ENCODE assay signal across 14 cellular contexts in the genomic region with DNA sequence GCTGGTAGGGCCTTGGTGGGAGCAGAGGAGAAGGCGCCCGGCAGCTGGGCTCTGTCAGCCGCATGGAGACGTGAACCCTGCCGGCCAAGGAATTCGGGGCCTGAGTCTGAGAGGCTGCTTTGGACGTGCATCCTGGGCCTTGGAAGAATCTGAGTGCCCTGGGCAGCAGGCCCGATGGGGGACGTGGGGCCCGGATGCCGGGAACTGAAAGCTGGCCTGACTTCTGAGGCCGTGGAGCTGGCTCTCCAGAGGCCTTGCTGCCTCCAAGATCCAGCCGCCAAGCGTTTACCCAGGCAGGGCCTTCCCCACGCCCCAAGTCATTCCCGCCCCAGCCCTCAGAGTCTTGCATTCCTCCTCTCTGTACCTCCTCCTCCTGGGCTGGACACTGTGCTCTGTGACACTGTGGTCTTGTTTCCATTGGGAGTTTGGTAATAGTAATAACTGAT. TPM values are rescaled to one million over a fixed set of nuclear protein-coding genes. Genes with fewer than 3 reads are reported as not detected.
A peak's percentile ranks its signal among the peaks of the same experiment; 100 is the strongest.
DNase-seq lines count a peak whose midpoint lies in the region; ATAC-seq and TF ChIP-seq lines count a peak whose summit lies in the region.
"Had no signal": no experiment of that assay in that cellular context is flagged by ENCODE, and none has a peak within 500 bp of the region (broad histone marks: within the 10 kb centered on the region; RNA-seq: fewer than 3 reads in every experiment).

No MANE protein-coding gene starts in this region.

- H3K9me3 ChIP-seq in Caco-2 (no peaks in the 10 kb centered on the region), fibroblast of lung (ENCODE audit: control insufficient read depth, insufficient read depth, low read depth, low read length) (no peaks in the 10 kb centered on the region), lung (ENCODE audit: control insufficient read depth in 2 of 2, insufficient read depth in 1 of 2, low read length in 1 of 2) (no peaks in the 10 kb centered on the region), skeletal muscle tissue (ENCODE audit: control insufficient read depth in 3 of 3, low read length in 3 of 3) (no peaks in the 10 kb centered on the region)

- H3K27ac ChIP-seq in fibroblast of lung (ENCODE audit: insufficient read depth, low read length) = no peak overlapping the region
- H3K27ac ChIP-seq in lung (ENCODE audit: low read depth in 1 of 2, low read length in 1 of 2) = peak overlapping the region in 1 of 2 donors; percentile 71
- peak overlapping the region; percentile 52 for H3K27ac ChIP-seq in skeletal muscle tissue (ENCODE audit: low read depth, low read length)
- no peak overlapping the region for H3K27ac ChIP-seq in foreskin keratinocyte

- no peak overlapping the region for H3K9ac ChIP-seq in fibroblast of lung (ENCODE audit: insufficient read depth, low read length)
- peak overlapping the region in 1 of 3 donors; percentile 40 for H3K9ac ChIP-seq in skeletal muscle tissue (ENCODE audit: low read depth in 1 of 3, low read length in 3 of 3)

- no peaks in the 10 kb centered on the region for H3K4me1 Mint-ChIP-seq in Caco-2 (ENCODE audit: low read depth, unreplicated experiment)

- intact Hi-C loops in Caco-2 (cut with micrococcal nuclease; ENCODE audit: unreplicated experiment) = no loop called here

- H3K4me1 ChIP-seq in Caco-2 (peaks cover 4% of the 10 kb centered on the region; the same call in 1 of the 2 replicates), fibroblast of lung (ENCODE audit: control insufficient read depth, extremely low read depth, insufficient read depth, low read length) (no peaks in the 10 kb centered on the region), lung (ENCODE audit: control insufficient read depth in 2 of 2, insufficient read depth in 2 of 2, low read length in 2 of 2) (peaks cover 0 to 8% of the 10 kb centered on the region in 2 donors), skeletal muscle tissue (ENCODE audit: control insufficient read depth in 3 of 3, insufficient read depth in 3 of 3, low read length in 3 of 3) (peaks cover 2 to 11% (median 10%) of the 10 kb centered on the region in 3 donors), foreskin keratinocyte (no peaks in the 10 kb centered on the region)

- DNase-seq in Caco-2 (peak; percentile 29 to 51), fibroblast of lung (ENCODE audit: low read depth in 2 of 2) (peak; percentile 14 to 58), lung (ENCODE audit: low spot score) (peak; percentile 61), foreskin keratinocyte (no peak), T-helper 2 cell (no peak)
- no peak for DNase-seq in NK-92 treated with Interleukin-12 subunit alpha and Interleukin-12 subunit beta, amount 100 ng/mL, for 24 hours (lab: John Stamatoyannopoulos, UW)
- DNase-seq: activated naive CD4-positive, alpha-beta T cell treated with anti-CD3 and anti-CD28 coated beads for 36 hours; DMS53; H7; kidney glomerular epithelial cell; NCI-H2227 treated with DMSO at 0.1 percent for 48 hours; T-helper 9 cell had no signal

- H3K79me2 ChIP-seq in fibroblast of lung (ENCODE audit: control insufficient read depth, insufficient read depth, low read length) = no peaks in the 10 kb centered on the region

- no peak overlapping the region for H3K27ac Mint-ChIP-seq in Caco-2 (ENCODE audit: unreplicated experiment)
- H3K27ac Mint-ChIP-seq: activated naive CD4-positive, alpha-beta T cell treated with anti-CD3 and anti-CD28 coated beads for 36 hours had no signal

- peaks cover 13% of the 10 kb centered on the region for H3K36me3 Mint-ChIP-seq in Caco-2 (ENCODE audit: insufficient read depth, unreplicated experiment)

- BruUV-seq in Caco-2 (replicated peaks; lab: Mats Ljungman, UMichigan) = no TSS peak

- ATAC-seq in lung (ENCODE audit: insufficient read depth, low FRiP score) = peak; percentile 42
- ATAC-seq in foreskin keratinocyte = no peak
- ATAC-seq in GM18861 (IDR thresholded peaks at IDR 0.05; ENCODE audit: unreplicated experiment) = no peak

- WGBS in lung, 2 donors = 60 to 72% methylated on average over 16 of the region's 16 CpGs

- H4K20me1 ChIP-seq in fibroblast of lung (ENCODE audit: control insufficient read depth, extremely low read depth, insufficient read depth, low read length) = peaks cover 2% of the 10 kb centered on the region

- no peaks in the 10 kb centered on the region for H3K27me3 ChIP-seq in Caco-2 (replicated peaks; ENCODE audit: control insufficient read depth, insufficient read depth, low read length)
- H3K27me3 ChIP-seq in fibroblast of lung (ENCODE audit: control insufficient read depth, insufficient read depth, low read length) = no peaks in the 10 kb centered on the region
- peaks cover 3% of the 10 kb centered on the region for H3K27me3 ChIP-seq in lung (ENCODE audit: control insufficient read depth, insufficient read depth)
- no peaks in the 10 kb centered on the region for H3K27me3 ChIP-seq in skeletal muscle tissue (ENCODE audit: control insufficient read depth in 3 of 3, insufficient read depth in 3 of 3, low read length in 3 of 3)
- H3K27me3 ChIP-seq in foreskin keratinocyte = no peaks in the 10 kb centered on the region

- H3K36me3 ChIP-seq in Caco-2 (ENCODE audit: control insufficient read depth, insufficient read depth, low read length) (peaks cover 2% of the 10 kb centered on the region), fibroblast of lung (ENCODE audit: control insufficient read depth, insufficient read depth, low read length) (no peaks in the 10 kb centered on the region), lung (ENCODE audit: control insufficient read depth in 2 of 2, insufficient read depth in 2 of 2, low read length in 2 of 2) (no peaks in the 10 kb centered on the region), skeletal muscle tissue (ENCODE audit: control insufficient read depth in 3 of 3, insufficient read depth in 3 of 3, low read length in 3 of 3) (no peaks in the 10 kb centered on the region)

- H2AFZ ChIP-seq in fibroblast of lung (ENCODE audit: low read length) = peak overlapping the region; percentile 60

- TF ChIP-seq CTCF in Caco-2 (IDR thresholded peaks at IDR 0.05; ENCODE audit: insufficient read depth in 1 of 2, low read depth in 1 of 2, low read length in 1 of 2, severe bottlenecking in 1 of 2, unreplicated experiment in 1 of 2) = no peak
- TF ChIP-seq CTCF in fibroblast of lung (conservative IDR thresholded peaks at IDR 0.05 in 1 of 2, IDR thresholded peaks at IDR 0.05 in 1 of 2; ENCODE audit: low read depth in 1 of 2, low read length in 2 of 2) = no peak
- TF ChIP-seq CTCF in lung (IDR thresholded peaks at IDR 0.05; ENCODE audit: control extremely low read depth, extremely low read depth) = no peak
- TF ChIP-seq CTCF in foreskin keratinocyte (conservative IDR thresholded peaks at IDR 0.05) = no peak

- no peak overlapping the region for H3K4me3 Mint-ChIP-seq in Caco-2 (ENCODE audit: unreplicated experiment)
- H3K4me3 Mint-ChIP-seq: activated naive CD4-positive, alpha-beta T cell treated with anti-CD3 and anti-CD28 coated beads for 36 hours had no signal

- no peak overlapping the region for H3K4me2 ChIP-seq in fibroblast of lung (ENCODE audit: extremely low read depth, insufficient read depth, low read length)

- H3K27me3 Mint-ChIP-seq in Caco-2 (ENCODE audit: insufficient read depth, unreplicated experiment) = no peaks in the 10 kb centered on the region

- CTCF ChIA-PET in Caco-2 (lab: Charles Lee) = no interaction called here

- H3K9me3 Mint-ChIP-seq in Caco-2 (ENCODE audit: unreplicated experiment) = no peaks in the 10 kb centered on the region
- H3K9me3 Mint-ChIP-seq: activated naive CD4-positive, alpha-beta T cell treated with anti-CD3 and anti-CD28 coated beads for 36 hours had no signal

- H3K4me3 ChIP-seq in Caco-2 (ENCODE audit: low read depth, low read length) (no peak overlapping the region), fibroblast of lung (replicated peaks in 1 of 4; ENCODE audit: control extremely low read depth in 1 of 4, insufficient read depth in 1 of 4, low read depth in 3 of 4, low read length in 4 of 4) (no peak overlapping the region), lung (no peak overlapping the region), skeletal muscle tissue (ENCODE audit: low read length in 3 of 3) (no peak overlapping the region)

- POLR2A ChIA-PET in Caco-2 (lab: Charles Lee) = interaction anchor here (1.0 kb wide), 1 partner anchor 216 kb away, joined by 4 read pairs; a partner anchor contains a TSS

RNA-seq across cellular contexts. Expression of a gene that starts 37.2 kb away (rescaled TPM):
- 37.9 and 54.9 TPM in 2 replicates for total RNA-seq in Caco-2 (2022)
- total RNA-seq in fibroblast of lung = under 0.01 TPM in 2 replicates
- 0.02 and 0.12 TPM in 2 replicates for polyA plus RNA-seq in fibroblast of lung
- 0.05 and 0.10 TPM in 2 replicates for polyA plus RNA-seq in fibroblast of lung (2012)
- polyA minus RNA-seq in fibroblast of lung (ENCODE audit: low replicate concordance) = 0.15 TPM in 1 of 2 replicates, not detected in the other
- total RNA-seq in lung = 10 to 100 TPM; 12.6 to 14.1 TPM
- polyA plus RNA-seq in lung = 1 to 10 TPM; 2.3 to 3.3 TPM
- 2.1 TPM for total RNA-seq in skeletal muscle tissue
- total RNA-seq in foreskin keratinocyte = 0.48 and 0.60 TPM in 2 replicates
- 0.10 and 0.36 TPM in 2 replicates for polyA plus RNA-seq in foreskin keratinocyte

Comparison
In these comparisons a context has a peak if more than half of its experiments do, and no peak if none do; other contexts are left out.
1. DNase-seq: peak in Caco-2 (2 of 2), fibroblast of lung (2 of 2) and lung (single experiment); none in foreskin keratinocyte (0 of 2), NK-92 treated with Interleukin-12 subunit alpha and Interleukin-12 subunit beta, amount 100 ng/mL, for 24 hours (single experiment) and T-helper 2 cell (0 of 5).